19 cellular contexts compared by ENCODE assay signal in genomic region chr7:78489423-78489822, GRCh38.
DNase-seq lines count a peak whose midpoint lies in the region; ATAC-seq and TF ChIP-seq lines count a peak whose summit lies in the region.
"Had no signal": no experiment of that assay in that cellular context is flagged by ENCODE, and none has a peak within 500 bp of the region (broad histone marks: within the 10 kb centered on the region; RNA-seq: fewer than 3 reads in every experiment).

No MANE protein-coding gene starts in this region.

- in situ Hi-C loops in astrocyte of the cerebellum (cut with HindIII; ENCODE audit: low sequenced_read_pairs) = no loop called here

- H3K36me3 ChIP-seq in lower lobe of right lung (no peaks in the 10 kb centered on the region), tibial artery (no peaks in the 10 kb centered on the region)
- H3K36me3 ChIP-seq: brain microvascular endothelial cell, stomach had no signal

- H3K4me1 ChIP-seq in lower lobe of right lung = no peaks in the 10 kb centered on the region
- H3K4me1 ChIP-seq in tibial artery = peaks cover 0 to 62% (median 8%) of the 10 kb centered on the region in 4 donors

- ATAC-seq in lower lobe of right lung (peak in 1 of 2 donors; percentile 51), GM18511 (IDR thresholded peaks at IDR 0.05; ENCODE audit: unreplicated experiment) (no peak)
- ATAC-seq in activated CD4-positive, alpha-beta T cell treated with anti-CD3 and anti-CD28 coated beads for 36 hours = no peak
- ATAC-seq: activated CD4-positive, CD25-positive, alpha-beta regulatory T cell treated with anti-CD3 and anti-CD28 coated beads, Interleukin-2, amount 50 U/mL, for 24 hours; CD8-positive, alpha-beta T cell; T-helper 17 cell had no signal

- H3K36me3 Mint-ChIP-seq in activated CD4-positive, alpha-beta T cell treated with anti-CD3 and anti-CD28 coated beads for 36 hours (ENCODE audit: low read depth) = no peaks in the 10 kb centered on the region
- H3K36me3 Mint-ChIP-seq: CD8-positive, alpha-beta T cell had no signal

- intact Hi-C loops in lower lobe of right lung (cut with DNase I) (no loop called here), tibial artery (cut with DNase I; ENCODE audit: low total_unique reads) (no loop called here)
- intact Hi-C loops in activated CD4-positive, alpha-beta T cell treated with anti-CD3 and anti-CD28 coated beads for 36 hours (cut with DNase I, micrococcal nuclease) = no loop called here

- H3K27ac Mint-ChIP-seq in activated CD4-positive, alpha-beta T cell treated with anti-CD3 and anti-CD28 coated beads for 36 hours = no peak overlapping the region
- H3K27ac Mint-ChIP-seq: CD8-positive, alpha-beta T cell; T-helper 17 cell had no signal

- no peaks in the 10 kb centered on the region for H3K4me1 Mint-ChIP-seq in activated CD4-positive, alpha-beta T cell treated with anti-CD3 and anti-CD28 coated beads for 36 hours
- H3K4me1 Mint-ChIP-seq: T-helper 17 cell had no signal

- H3K27me3 ChIP-seq in lower lobe of right lung (ENCODE audit: low read depth) (no peaks in the 10 kb centered on the region), tibial artery (no peaks in the 10 kb centered on the region)
- H3K27me3 ChIP-seq: brain microvascular endothelial cell, stomach had no signal

- H3K4me3 ChIP-seq in astrocyte of the cerebellum (ENCODE audit: low read depth, low read length) (peak overlapping the region; percentile 17), lower lobe of right lung (peak overlapping the region; percentile 20), tibial artery (peak overlapping the region; percentile 39 to 46)
- H3K4me3 ChIP-seq: stomach had no signal

- H3K27ac ChIP-seq in lower lobe of right lung (no peak overlapping the region), tibial artery (peak overlapping the region; percentile 54 to 62)
- H3K27ac ChIP-seq: brain microvascular endothelial cell, KMS-11, RWPE1, stomach had no signal

- TF ChIP-seq CTCF in astrocyte of the cerebellum (IDR thresholded peaks at IDR 0.05; ENCODE audit: low read depth, low read length, missing control alignments) = no peak
- no peak for TF ChIP-seq CTCF in lower lobe of right lung (IDR thresholded peaks at IDR 0.05)
- no peak for TF ChIP-seq CTCF in tibial artery (IDR thresholded peaks at IDR 0.05)

- DNase-seq in NCI-H510A treated with DMSO at 0.1 percent for 48 hours (lab: John Stamatoyannopoulos, UW) = peak; percentile 45
- DNase-seq in NCI-H510A (lab: John Stamatoyannopoulos, UW) = no peak
- no peak for DNase-seq in astrocyte of the cerebellum (ENCODE audit: low read depth)
- no peak for DNase-seq in lower lobe of right lung
- no peak for DNase-seq in tibial artery
- no peak for DNase-seq in NCI-H226
- DNase-seq in activated CD4-positive, alpha-beta T cell treated with anti-CD3 and anti-CD28 coated beads for 36 hours = no peak
- DNase-seq: activated CD8-positive, alpha-beta memory T cell treated with anti-CD3 and anti-CD28 coated beads, Interleukin-2, amount 50 U/mL, for 4 hours; activated naive CD4-positive, alpha-beta T cell treated with Interleukin-2 at 50 U/mL for 16 hours; brain microvascular endothelial cell; CD8-positive, alpha-beta T cell; NCI-H774; stimulated activated CD4-positive, alpha-beta T cell treated with anti-CD3 and anti-CD28 coated beads, Interleukin-12 subunit alpha, Interleukin-12 subunit beta, amount 100 ng/mL, for 4 hours; stomach; T-helper 17 cell had no signal

- no peaks in the 10 kb centered on the region for H3K9me3 ChIP-seq in lower lobe of right lung
- no peaks in the 10 kb centered on the region for H3K9me3 ChIP-seq in tibial artery
- H3K9me3 ChIP-seq: stomach had no signal

- H3K4me3 Mint-ChIP-seq in activated CD4-positive, alpha-beta T cell treated with anti-CD3 and anti-CD28 coated beads for 36 hours = no peak overlapping the region
- H3K4me3 Mint-ChIP-seq: CD8-positive, alpha-beta T cell; T-helper 17 cell had no signal

- CTCF ChIA-PET in activated CD4-positive, alpha-beta T cell treated with anti-CD3 and anti-CD28 coated beads for 36 hours (lab: Charles Lee) = no interaction called here

- POLR2A ChIA-PET in activated CD4-positive, alpha-beta T cell treated with anti-CD3 and anti-CD28 coated beads for 36 hours (lab: Charles Lee) = no interaction called here

- no peaks in the 10 kb centered on the region for H3K9me3 Mint-ChIP-seq in activated CD4-positive, alpha-beta T cell treated with anti-CD3 and anti-CD28 coated beads for 36 hours (ENCODE audit: low read depth)
- H3K9me3 Mint-ChIP-seq: CD8-positive, alpha-beta T cell had no signal

- no peaks in the 10 kb centered on the region for H3K27me3 Mint-ChIP-seq in activated CD4-positive, alpha-beta T cell treated with anti-CD3 and anti-CD28 coated beads for 36 hours
- H3K27me3 Mint-ChIP-seq: T-helper 17 cell had no signal
